8 cellular contexts compared by ENCODE assay signal in genomic region chr17:21286771-21287702, GRCh38. TPM values are rescaled to one million over a fixed set of nuclear protein-coding genes. Genes with fewer than 3 reads are reported as not detected.
DNase-seq lines count a peak whose midpoint lies in the region; ATAC-seq, FAIRE-seq and TF ChIP-seq lines count a peak whose summit lies in the region.

No MANE protein-coding gene starts in this region.

- H2AK5ac ChIP-seq in neuronal stem cell (ENCODE audit: low read depth, low read length) = peak overlapping the region; percentile 86

- no peak for TF ChIP-seq CTCF in DOHH2 (IDR thresholded peaks at IDR 0.05; ENCODE audit: low read depth, low read length, poor library complexity, severe bottlenecking)
- no peak for TF ChIP-seq CTCF in Panc1 (IDR thresholded peaks at IDR 0.05)
- no peak for TF ChIP-seq CTCF in dorsolateral prefrontal cortex (IDR thresholded peaks at IDR 0.05 in 54 of 56, conservative IDR thresholded peaks at IDR 0.05 in 2 of 56; ENCODE audit: low read depth in 1 of 56, partially characterized antibody in 56 of 56)
- no peak for TF ChIP-seq CTCF in D721Med (IDR thresholded peaks at IDR 0.05; ENCODE audit: insufficient read depth, missing control alignments)

- peak overlapping the region; percentile 16 for H2BK5ac ChIP-seq in neuronal stem cell (ENCODE audit: low read length)

- peak overlapping the region; percentile 90 for H3K27ac ChIP-seq in DOHH2 (ENCODE audit: low read depth, low read length)
- H3K27ac ChIP-seq in Panc1 (ENCODE audit: low read length) = peak overlapping the region; percentile 90
- peak overlapping the region in 58 of 59 donors; percentile 18 to 94 (median 80) for H3K27ac ChIP-seq in dorsolateral prefrontal cortex
- H3K27ac ChIP-seq in neuronal stem cell (replicated peaks; ENCODE audit: low read length) = no peak overlapping the region

- H3K14ac ChIP-seq in neuronal stem cell (ENCODE audit: low read length) = no peak overlapping the region

- H3K9me3 ChIP-seq in DOHH2 (ENCODE audit: control insufficient read depth, insufficient read depth, low read length) = no peaks in the 10 kb centered on the region; the same call in 1 of the 2 replicates
- H3K9me3 ChIP-seq in Panc1 (ENCODE audit: control insufficient read depth, insufficient read depth, low read depth, low read length) = no peaks in the 10 kb centered on the region
- H3K9me3 ChIP-seq in neuronal stem cell (replicated peaks in 1 of 2; ENCODE audit: control insufficient read depth in 2 of 2, insufficient read depth in 1 of 2, low read depth in 1 of 2, low read length in 2 of 2) = peaks cover 0 to 2% of the 10 kb centered on the region in 2 donors

- no peak overlapping the region for H3K18ac ChIP-seq in neuronal stem cell (ENCODE audit: low read length)

- no peak for DNase-seq in Panc1 (ENCODE audit: low read depth, low spot score)
- no peak for DNase-seq in dorsolateral prefrontal cortex
- DNase-seq in neuronal stem cell (ENCODE audit: low spot score) = no peak
- DNase-seq in AML-193 (lab: John Stamatoyannopoulos, UW) = no peak
- no peak for DNase-seq in OCI-M2 (lab: John Stamatoyannopoulos, UW; ENCODE audit: unreplicated experiment)
- DNase-seq in D721Med (ENCODE audit: insufficient read length, low spot score) = no peak

- CTCF ChIA-PET in Panc1 (lab: Charles Lee) = no interaction called here

- H3K9me2 ChIP-seq in DOHH2 (replicated peaks; ENCODE audit: control insufficient read depth, low read length) = no peaks in the 10 kb centered on the region

- H3K4me2 ChIP-seq in DOHH2 (ENCODE audit: low read length) (peak overlapping the region; percentile 100), neuronal stem cell (ENCODE audit: insufficient read depth, low read length, poor library complexity, severe bottlenecking) (peak overlapping the region; percentile 26)

- no peak overlapping the region for H4K91ac ChIP-seq in neuronal stem cell (ENCODE audit: low read depth, low read length, poor library complexity)

- ATAC-seq in Panc1 (peak; percentile 1; the same call in 1 of the 2 replicates), HG03432 (IDR thresholded peaks at IDR 0.05; ENCODE audit: unreplicated experiment) (no peak)

- H2BK12ac ChIP-seq in neuronal stem cell (ENCODE audit: low read length) = no peak overlapping the region

- H3K4me1 ChIP-seq in DOHH2 (ENCODE audit: control insufficient read depth, low read length) = peaks cover 48% of the 10 kb centered on the region
- H3K4me1 ChIP-seq in Panc1 (ENCODE audit: control insufficient read depth, insufficient read depth, low read length) = peaks cover 43% of the 10 kb centered on the region
- H3K4me1 ChIP-seq in neuronal stem cell (ENCODE audit: control insufficient read depth in 2 of 2, insufficient read depth in 1 of 2, low read depth in 1 of 2, low read length in 2 of 2) = peaks cover 12 to 29% of the 10 kb centered on the region in 2 donors

- no peak overlapping the region for H2BK15ac ChIP-seq in neuronal stem cell (ENCODE audit: low read length)

- BruUV-seq in Panc1 (replicated peaks; lab: Mats Ljungman, UMichigan) = no TSS peak

- H2AFZ ChIP-seq in neuronal stem cell (ENCODE audit: low read length) = no peak overlapping the region

- no peaks in the 10 kb centered on the region for H4K20me1 ChIP-seq in DOHH2 (ENCODE audit: control insufficient read depth, insufficient read depth, low read depth, low read length)

- peaks cover 20% of the 10 kb centered on the region for H3F3A ChIP-seq in DOHH2 (ENCODE audit: control insufficient read depth, insufficient read depth)

- H4K8ac ChIP-seq in neuronal stem cell (ENCODE audit: low read depth, low read length) = no peak overlapping the region

- peak overlapping the region; percentile 92 for H3K4me3 ChIP-seq in DOHH2 (ENCODE audit: low read length)
- peak overlapping the region; percentile 65 to 75 for H3K4me3 ChIP-seq in Panc1 (ENCODE audit: low read depth in 2 of 2, low read length in 2 of 2)
- H3K4me3 ChIP-seq in dorsolateral prefrontal cortex = peak overlapping the region in 57 of 59 donors; percentile 23 to 99 (median 91)
- peak overlapping the region in 1 of 2 donors; percentile 72 for H3K4me3 ChIP-seq in neuronal stem cell (ENCODE audit: low read length in 2 of 2)

- H3K36me3 ChIP-seq in DOHH2 (ENCODE audit: control insufficient read depth, low read length) (0 out of 2 replicates have a peak, but pooled peaks cover 4% of the 10 kb centered on the region), Panc1 (ENCODE audit: control insufficient read depth, insufficient read depth, low read length) (peaks cover 2% of the 10 kb centered on the region; the same call in 1 of the 2 replicates), neuronal stem cell (replicated peaks in 1 of 2; ENCODE audit: control insufficient read depth in 2 of 2, insufficient read depth in 2 of 2, low read length in 2 of 2) (no peaks in the 10 kb centered on the region)

- no peak overlapping the region for H2BK120ac ChIP-seq in neuronal stem cell (ENCODE audit: low read depth, low read length)

- H3K79me2 ChIP-seq in DOHH2 (ENCODE audit: control insufficient read depth, low read length) = peaks cover 64% of the 10 kb centered on the region

- no peak overlapping the region for H3K4ac ChIP-seq in neuronal stem cell (ENCODE audit: low read length)

- no peaks in the 10 kb centered on the region; the same call in 1 of the 2 replicates for H3K27me3 ChIP-seq in DOHH2 (ENCODE audit: control insufficient read depth, low read length)
- no peaks in the 10 kb centered on the region for H3K27me3 ChIP-seq in Panc1 (ENCODE audit: control insufficient read depth, insufficient read depth, low read length)
- peaks cover 0 to 10% (median 0%) of the 10 kb centered on the region in 45 donors for H3K27me3 ChIP-seq in dorsolateral prefrontal cortex
- H3K27me3 ChIP-seq in neuronal stem cell (ENCODE audit: control insufficient read depth in 3 of 3, insufficient read depth in 3 of 3, low read depth in 1 of 3, low read length in 3 of 3) = peaks cover 0 to 20% (median 18%) of the 10 kb centered on the region in 3 experiments

- peaks cover 9% of the 10 kb centered on the region for H3K79me1 ChIP-seq in neuronal stem cell (ENCODE audit: low read depth, low read length)

- intact Hi-C loops in Panc1 (cut with micrococcal nuclease; ENCODE audit: unreplicated experiment) = loop anchor here (10.0 kb wide), 1 partner anchor 162 kb away; the partner anchor contains the start of gene DHRS7B
- intact Hi-C loops in dorsolateral prefrontal cortex (cut with DNase I) = loop anchor here in 1 of 2 donors (5.0 to 10.0 kb wide), 3 partner anchors 35 to 228 kb away; partner anchors contain the start of gene TMEM11

- in situ Hi-C loops in Panc1 (cut with HindIII; ENCODE audit: low pct_unique_long_range_greater_than_20kb, low sequenced_read_pairs) = no loop called here

- POLR2A ChIA-PET in Panc1 (lab: Charles Lee) = no interaction called here

- H3K23ac ChIP-seq in neuronal stem cell (ENCODE audit: low read depth, low read length, poor library complexity) = no peak overlapping the region

- WGBS in neuronal stem cell (ENCODE audit: extremely low coverage in 2 of 2, insufficient read length in 2 of 2, insufficient replicate concordance in 1 of 2), 2 donors = no CpG with 5 or more reads among the region's 9 CpGs

- H3K9ac ChIP-seq in neuronal stem cell (ENCODE audit: low read depth, low read length, poor library complexity) = peak overlapping the region; percentile 47

- no peak for FAIRE-seq in D721Med (lab: Jason Lieb, UNC)

RNA-seq across cellular contexts. Expression of gene MAP2K3, which starts 2.5 kb away (rescaled TPM):
- 44.4 TPM for total RNA-seq in Panc1 (2021; ENCODE audit: unreplicated experiment)
- 46.3 TPM for polyA plus RNA-seq in Panc1 (2012; ENCODE audit: insufficient read length)
- 10 to 100 TPM in 119 of 120 experiments, 1 to 10 TPM in 1; 9.6 to 38.2 (median 18.5) TPM for total RNA-seq in dorsolateral prefrontal cortex
- 10.2 TPM for polyA plus RNA-seq in neuronal stem cell (2013, experiment 1 of 2)
- 10.8 TPM for polyA plus RNA-seq in neuronal stem cell (2013, experiment 2 of 2)

RNA-seq across cellular contexts. Expression of gene NATD1, which starts 33.8 kb away (rescaled TPM):
- total RNA-seq in Panc1 (2021; ENCODE audit: unreplicated experiment) (2.8 TPM), dorsolateral prefrontal cortex (10 to 100 TPM in 14 of 120 experiments, 1 to 10 TPM in 106; 5.2 to 13.5 (median 7.6) TPM)
- 4.0 TPM for polyA plus RNA-seq in Panc1 (2012; ENCODE audit: insufficient read length)
- 8.8 TPM for polyA plus RNA-seq in neuronal stem cell (2013, experiment 1 of 2)
- polyA plus RNA-seq in neuronal stem cell (2013, experiment 2 of 2) = 8.8 TPM
